Comparison of ENCODE assay signal across 16 cellular contexts in the genomic region with DNA sequence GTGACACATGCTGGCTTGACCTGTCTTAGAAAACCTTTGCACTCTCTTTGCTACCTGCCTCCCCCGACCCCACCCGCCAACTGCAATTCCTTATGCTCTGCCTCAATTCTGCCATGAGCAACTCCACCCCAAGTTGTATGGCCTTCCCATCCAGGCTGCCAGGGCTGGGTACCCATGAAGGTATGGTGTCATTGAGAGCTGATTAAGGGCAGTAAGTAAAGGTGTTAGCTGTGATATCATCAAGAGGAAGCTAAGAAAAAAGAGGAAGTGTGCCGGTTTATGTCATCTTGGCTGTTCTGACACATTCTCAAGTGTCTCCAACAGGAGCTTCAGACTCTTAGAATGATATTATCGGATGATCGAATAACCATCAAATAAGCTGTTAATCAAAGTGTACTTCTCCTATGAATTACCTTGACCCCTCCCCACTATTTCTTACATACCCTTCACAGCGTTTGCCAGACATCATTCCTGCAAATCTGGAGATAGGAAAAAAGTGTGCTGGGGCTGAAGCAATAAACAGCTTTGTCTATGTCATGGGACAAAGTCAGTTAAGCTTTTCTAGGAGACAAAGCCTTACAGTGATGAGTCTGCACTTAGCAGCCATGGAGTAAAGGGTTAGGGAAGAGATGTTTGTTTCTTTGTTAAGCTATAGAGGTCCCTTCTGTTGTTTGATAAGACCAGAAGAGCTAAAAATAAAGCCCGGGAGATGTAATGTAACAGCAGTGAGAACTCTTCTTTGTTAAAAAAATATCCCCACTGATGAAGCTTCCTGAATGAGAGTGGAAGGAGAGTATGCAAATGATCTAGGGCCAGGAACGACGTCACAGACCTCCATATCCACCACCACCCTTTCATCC. TPM values are rescaled to one million over a fixed set of nuclear protein-coding genes. Genes with fewer than 3 reads are reported as not detected.
DNase-seq lines count a peak whose midpoint lies in the region; ATAC-seq, FAIRE-seq and TF ChIP-seq lines count a peak whose summit lies in the region.
"Had no signal": no experiment of that assay in that cellular context is flagged by ENCODE, and none has a peak within 500 bp of the region (broad histone marks: within the 10 kb centered on the region; RNA-seq: fewer than 3 reads in every experiment).

No MANE protein-coding gene starts in this region.

- no peak for FAIRE-seq in small intestine (lab: Jason Lieb, UNC)
- FAIRE-seq: RCC 7860 had no signal

- no peak for TF ChIP-seq CTCF in GM10266 (IDR thresholded peaks at IDR 0.05; ENCODE audit: control insufficient read depth, insufficient read depth, low read depth, missing control alignments)
- no peak for TF ChIP-seq CTCF in neural progenitor cell (IDR thresholded peaks at IDR 0.05)

- DNase-seq in GM10266 (ENCODE audit: extremely low spot score) = peak; percentile 38
- DNase-seq in NOMO-1 treated with DMSO at 0.1 percent for 48 hours (lab: John Stamatoyannopoulos, UW; ENCODE audit: unreplicated experiment) = peak; percentile 93
- DNase-seq in medulla oblongata (ENCODE audit: extremely low spot score) = peak; percentile 43
- no peak for DNase-seq in small intestine
- no peak for DNase-seq in NCI-H1694 (lab: John Stamatoyannopoulos, UW)
- DNase-seq in ureter (ENCODE audit: low spot score) = no peak
- no peak for DNase-seq in neural progenitor cell (ENCODE audit: low spot score)
- DNase-seq: CD4-positive, alpha-beta T cell; foreskin fibroblast; midbrain; NCI-H1930; upper lobe of left lung had no signal

- no peaks in the 10 kb centered on the region for H3K79me2 ChIP-seq in neural progenitor cell (ENCODE audit: low read depth)

- no peak overlapping the region for H3K4me2 ChIP-seq in neural progenitor cell
- H3K4me2 ChIP-seq: GM23338 had no signal

- no peak overlapping the region for H3K4me3 Mint-ChIP-seq in neural progenitor cell
- H3K4me3 Mint-ChIP-seq: CD4-positive, alpha-beta T cell; GM23338 had no signal

- no peaks in the 10 kb centered on the region for H3K9me3 ChIP-seq in small intestine (ENCODE audit: control insufficient read depth, low read depth)
- no peaks in the 10 kb centered on the region for H3K9me3 ChIP-seq in neural progenitor cell (ENCODE audit: low read depth)
- H3K9me3 ChIP-seq: upper lobe of left lung had no signal

- no peaks in the 10 kb centered on the region for H3K4me1 ChIP-seq in small intestine (ENCODE audit: control insufficient read depth in 2 of 2, insufficient read depth in 1 of 2, low read depth in 1 of 2, low read length in 1 of 2)
- H3K4me1 ChIP-seq in neural progenitor cell = peaks cover 58% of the 10 kb centered on the region
- H3K4me1 ChIP-seq: upper lobe of left lung had no signal

- H3K27me3 Mint-ChIP-seq in neural progenitor cell (ENCODE audit: insufficient read depth, low read depth) = peaks cover 18% of the 10 kb centered on the region

- H2AFZ ChIP-seq in neural progenitor cell (replicated peaks) = no peak overlapping the region
- H2AFZ ChIP-seq: GM23338 had no signal

- H3K36me3 Mint-ChIP-seq in neural progenitor cell = no peaks in the 10 kb centered on the region

- no peaks in the 10 kb centered on the region for H3K27me3 ChIP-seq in small intestine (ENCODE audit: control insufficient read depth in 2 of 2, insufficient read depth in 2 of 2, low read length in 2 of 2)
- H3K27me3 ChIP-seq in neural progenitor cell = no peaks in the 10 kb centered on the region
- H3K27me3 ChIP-seq: upper lobe of left lung had no signal

- ATAC-seq in HG02798 (IDR thresholded peaks at IDR 0.05; ENCODE audit: poor library complexity, unreplicated experiment) = peak; percentile 36
- ATAC-seq: GM23338, sciatic nerve had no signal

- no peak overlapping the region for H3K4me3 ChIP-seq in small intestine (ENCODE audit: low read depth in 1 of 2, low read length in 2 of 2)
- no peak overlapping the region for H3K4me3 ChIP-seq in neural progenitor cell
- H3K4me3 ChIP-seq: GM23338, upper lobe of left lung had no signal

- H3F3A ChIP-seq in neural progenitor cell (ENCODE audit: low read depth) = peaks cover 65% of the 10 kb centered on the region

- no peaks in the 10 kb centered on the region for H4K20me1 ChIP-seq in neural progenitor cell (ENCODE audit: low read depth)

- 68 to 74% (median 70%) methylated on average over 9 of the region's 9 CpGs for WGBS in small intestine, 3 donors

- H3K4me1 Mint-ChIP-seq in neural progenitor cell = peaks cover 35% of the 10 kb centered on the region

- H3K27ac ChIP-seq in small intestine (ENCODE audit: low read depth in 1 of 2, low read length in 1 of 2) = no peak overlapping the region
- no peak overlapping the region for H3K27ac ChIP-seq in neural progenitor cell
- H3K27ac ChIP-seq: upper lobe of left lung had no signal

- H3K9me3 Mint-ChIP-seq in neural progenitor cell = peaks cover 14% of the 10 kb centered on the region
- H3K9me3 Mint-ChIP-seq: CD4-positive, alpha-beta T cell had no signal

- no peak overlapping the region for H3K27ac Mint-ChIP-seq in neural progenitor cell
- H3K27ac Mint-ChIP-seq: CD4-positive, alpha-beta T cell; GM23338 had no signal

- no peak overlapping the region for H3K9ac ChIP-seq in neural progenitor cell

- H3K36me3 ChIP-seq in small intestine (ENCODE audit: control insufficient read depth in 2 of 2, insufficient read depth in 2 of 2, low read length in 2 of 2) (no peaks in the 10 kb centered on the region), neural progenitor cell (no peaks in the 10 kb centered on the region)
- H3K36me3 ChIP-seq: upper lobe of left lung had no signal

RNA-seq across cellular contexts. Expression of gene SMAD2, which starts 40.4 kb away (rescaled TPM):
- polyA plus RNA-seq in small intestine = 10 to 100 TPM; 22.4 to 36.4 (median 34.2) TPM
- total RNA-seq in ureter (128 TPM), neural progenitor cell (ENCODE audit: low replicate concordance) (170 and 233 TPM in 2 replicates)

Comparison
In these comparisons a context has a peak if more than half of its experiments do, and no peak if none do; other contexts are left out.
1. DNase-seq: peak in GM10266 (single experiment), NOMO-1 treated with DMSO at 0.1 percent for 48 hours (single experiment) and medulla oblongata (single experiment); none in small intestine (single experiment), NCI-H1694 (single experiment), ureter (single experiment) and neural progenitor cell (single experiment).